19 cellular contexts compared by ENCODE assay signal in the genomic region with DNA sequence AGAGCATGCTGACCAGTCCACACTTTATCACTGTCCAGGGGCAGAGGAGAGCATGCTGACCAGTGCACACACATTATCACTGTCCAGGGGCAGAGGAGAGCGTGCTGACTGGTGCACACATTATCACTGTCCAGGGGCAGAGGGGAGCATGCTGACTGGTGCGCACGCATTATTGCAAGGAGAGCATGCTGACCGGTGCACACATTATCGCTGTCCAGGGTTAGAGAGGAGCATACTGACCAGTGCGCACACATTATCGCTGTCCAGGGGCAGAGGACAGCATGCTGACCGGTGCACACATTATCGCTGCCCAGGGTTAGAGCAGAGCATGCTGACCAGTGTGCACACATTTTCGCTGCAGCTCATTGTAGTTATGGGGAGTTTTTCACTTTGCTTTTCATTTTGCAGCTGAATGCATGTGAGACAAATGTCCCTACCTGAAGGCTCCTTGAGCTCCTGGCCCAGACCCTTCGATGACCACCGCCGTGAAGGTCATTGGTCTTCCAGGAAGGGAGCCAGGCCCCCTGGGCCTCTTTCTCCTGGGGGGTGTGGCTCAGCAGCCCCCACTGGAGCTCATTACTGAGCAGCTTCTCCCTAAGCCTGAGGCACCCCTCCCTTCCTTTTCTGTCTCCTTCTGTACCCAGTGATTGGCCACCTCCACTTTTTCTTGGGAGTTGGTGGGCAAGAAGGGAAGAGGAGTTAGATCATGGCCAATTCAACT.
"Had no signal": no experiment of that assay in that cellular context is flagged by ENCODE, and none has a peak within 500 bp of the region (broad histone marks: within the 10 kb centered on the region; RNA-seq: fewer than 3 reads in every experiment).

No MANE protein-coding gene starts in this region.

- DNase-seq: activated CD4-positive, alpha-beta T cell treated with anti-CD3 and anti-CD28 coated beads, Interleukin-2, amount 10 ng/mL, durations not matched to agents 24 days and 14 days; activated CD4-positive, CD25-positive, alpha-beta regulatory T cell; activated CD8-positive, alpha-beta T cell treated with anti-CD3 and anti-CD28 coated beads, Interleukin-2, amount 10 ng/mL, durations not matched to agents 7 days and 5 days; activated naive CD4-positive, alpha-beta T cell treated with anti-CD3 and anti-CD28 coated beads for 36 hours; activated T-cell treated with anti-CD3 and anti-CD28 coated beads, Interleukin-2, amount 50 U/mL, for 24 hours; central memory CD4-positive, alpha-beta T cell; colonic mucosa; heart right ventricle; immature natural killer cell; naive B cell; retina; stimulated activated CD4-positive, alpha-beta T cell treated with anti-CD3 and anti-CD28 coated beads, Interleukin-2, amount 100 ng/mL, for 24 hours; stimulated activated naive CD8-positive, alpha-beta T cell treated with anti-CD3 and anti-CD28 coated beads, Interleukin-15, Interleukin-2, amounts not matched to agents 100 U/mL and 50 U/mL, for 24 hours; T1000 had no signal

- H3K4me1 ChIP-seq: colonic mucosa had no signal

- H3K9me3 Mint-ChIP-seq: activated CD4-positive, alpha-beta T cell treated with anti-CD3 and anti-CD28 coated beads, Interleukin-2, amount 10 ng/mL, durations not matched to agents 24 days and 14 days; activated naive CD4-positive, alpha-beta T cell treated with anti-CD3 and anti-CD28 coated beads for 36 hours; activated T-cell treated with anti-CD3 and anti-CD28 coated beads, Interleukin-2, amount 50 U/mL, for 24 hours; immature natural killer cell had no signal

- H3K36me3 ChIP-seq: colonic mucosa, esophagus muscularis mucosa, gastroesophageal sphincter, heart right ventricle, tibial nerve had no signal

- H3K4me3 ChIP-seq: colonic mucosa, esophagus muscularis mucosa, gastroesophageal sphincter, heart right ventricle, lung, tibial nerve had no signal

- H3K27ac Mint-ChIP-seq: activated CD4-positive, alpha-beta T cell treated with anti-CD3 and anti-CD28 coated beads, Interleukin-2, amount 10 ng/mL, durations not matched to agents 24 days and 14 days; activated CD8-positive, alpha-beta T cell treated with anti-CD3 and anti-CD28 coated beads, Interleukin-2, amount 10 ng/mL, durations not matched to agents 7 days and 5 days; activated naive CD4-positive, alpha-beta T cell treated with anti-CD3 and anti-CD28 coated beads for 36 hours; activated T-cell treated with anti-CD3 and anti-CD28 coated beads, Interleukin-2, amount 50 U/mL, for 24 hours; immature natural killer cell had no signal

- H3K36me3 Mint-ChIP-seq: brain, immature natural killer cell had no signal

- ATAC-seq: activated CD8-positive, alpha-beta T cell treated with anti-CD3 and anti-CD28 coated beads, Interleukin-2, amount 10 ng/mL, durations not matched to agents 7 days and 5 days; gastroesophageal sphincter; stimulated activated naive CD8-positive, alpha-beta T cell treated with anti-CD3 and anti-CD28 coated beads, Interleukin-15, Interleukin-2, amounts not matched to agents 100 U/mL and 50 U/mL, for 24 hours had no signal

- H3K9me3 ChIP-seq: colonic mucosa, esophagus muscularis mucosa, gastroesophageal sphincter, heart right ventricle, tibial nerve had no signal

- H3K4me1 Mint-ChIP-seq: activated CD4-positive, alpha-beta T cell treated with anti-CD3 and anti-CD28 coated beads, Interleukin-2, amount 10 ng/mL, durations not matched to agents 24 days and 14 days; immature natural killer cell had no signal

- H3K27me3 Mint-ChIP-seq: brain had no signal

- H3K27me3 ChIP-seq: colonic mucosa, tibial nerve had no signal

- H3K4me3 Mint-ChIP-seq: activated CD4-positive, alpha-beta T cell treated with anti-CD3 and anti-CD28 coated beads, Interleukin-2, amount 10 ng/mL, durations not matched to agents 24 days and 14 days; activated CD8-positive, alpha-beta T cell treated with anti-CD3 and anti-CD28 coated beads, Interleukin-2, amount 10 ng/mL, durations not matched to agents 7 days and 5 days; activated naive CD4-positive, alpha-beta T cell treated with anti-CD3 and anti-CD28 coated beads for 36 hours; activated T-cell treated with anti-CD3 and anti-CD28 coated beads, Interleukin-2, amount 50 U/mL, for 24 hours; brain; immature natural killer cell had no signal

- H3K27ac ChIP-seq: colonic mucosa, esophagus muscularis mucosa, gastroesophageal sphincter, tibial nerve had no signal
